ENCODE assay signal across 11 cellular contexts in genomic region chr7:111357691-111358090, GRCh38.
A peak's percentile ranks its signal among the peaks of the same experiment; 100 is the strongest.
DNase-seq lines count a peak whose midpoint lies in the region; ATAC-seq and TF ChIP-seq lines count a peak whose summit lies in the region.
"Had no signal": no experiment of that assay in that cellular context is flagged by ENCODE, and none has a peak within 500 bp of the region (broad histone marks: within the 10 kb centered on the region; RNA-seq: fewer than 3 reads in every experiment).

No MANE protein-coding gene starts in this region.

- ATAC-seq in SK-N-SH treated with all-trans-retinoic acid at 6 μM for 48 hours (peak; percentile 80), GM19023 (IDR thresholded peaks at IDR 0.05; ENCODE audit: unreplicated experiment) (no peak)

- peak; percentile 25 for DNase-seq in A172 (ENCODE audit: low spot score)
- DNase-seq in H4 (ENCODE audit: low spot score) = peak; percentile 77
- DNase-seq in fibroblast of peridontal ligament (ENCODE audit: extremely low read depth) = peak; percentile 65
- no peak for DNase-seq in NOMO-1 (lab: John Stamatoyannopoulos, UW; ENCODE audit: unreplicated experiment in 2 of 2)
- DNase-seq in activated CD8-positive, alpha-beta memory T cell treated with anti-CD3 and anti-CD28 coated beads, Interleukin-2, amount 50 U/mL, for 4 hours = no peak
- DNase-seq in retina = no peak
- DNase-seq: adrenal gland, kidney glomerular epithelial cell, NCI-H2029 had no signal

TF ChIP-seq in SK-N-SH treated with all-trans-retinoic acid at 6 μM for 48 hours, 23 proteins besides CTCF, POLR2A, EP300 and RAD21:
- TF ChIP-seq RARB (CRISPR knock-in tag; IDR thresholded peaks at IDR 0.05) = no peak
- no peak for TF ChIP-seq PPARA (CRISPR knock-in tag; IDR thresholded peaks at IDR 0.05; ENCODE audit: borderline replicate concordance)
- TF ChIP-seq ZNF70 (CRISPR knock-in tag; IDR thresholded peaks at IDR 0.05) = no peak
- no peak for TF ChIP-seq CSDC2 (CRISPR knock-in tag; IDR thresholded peaks at IDR 0.05)

Comparison
In these comparisons a context has a peak if more than half of its experiments do, and no peak if none do; other contexts are left out.
1. DNase-seq: peak in A172 (single experiment), H4 (single experiment) and fibroblast of peridontal ligament (single experiment); none in NOMO-1 (0 of 2), activated CD8-positive, alpha-beta memory T cell treated with anti-CD3 and anti-CD28 coated beads, Interleukin-2, amount 50 U/mL, for 4 hours (single experiment) and retina (single experiment).